ENCODE assay signal across 10 cellular contexts in the genomic region with DNA sequence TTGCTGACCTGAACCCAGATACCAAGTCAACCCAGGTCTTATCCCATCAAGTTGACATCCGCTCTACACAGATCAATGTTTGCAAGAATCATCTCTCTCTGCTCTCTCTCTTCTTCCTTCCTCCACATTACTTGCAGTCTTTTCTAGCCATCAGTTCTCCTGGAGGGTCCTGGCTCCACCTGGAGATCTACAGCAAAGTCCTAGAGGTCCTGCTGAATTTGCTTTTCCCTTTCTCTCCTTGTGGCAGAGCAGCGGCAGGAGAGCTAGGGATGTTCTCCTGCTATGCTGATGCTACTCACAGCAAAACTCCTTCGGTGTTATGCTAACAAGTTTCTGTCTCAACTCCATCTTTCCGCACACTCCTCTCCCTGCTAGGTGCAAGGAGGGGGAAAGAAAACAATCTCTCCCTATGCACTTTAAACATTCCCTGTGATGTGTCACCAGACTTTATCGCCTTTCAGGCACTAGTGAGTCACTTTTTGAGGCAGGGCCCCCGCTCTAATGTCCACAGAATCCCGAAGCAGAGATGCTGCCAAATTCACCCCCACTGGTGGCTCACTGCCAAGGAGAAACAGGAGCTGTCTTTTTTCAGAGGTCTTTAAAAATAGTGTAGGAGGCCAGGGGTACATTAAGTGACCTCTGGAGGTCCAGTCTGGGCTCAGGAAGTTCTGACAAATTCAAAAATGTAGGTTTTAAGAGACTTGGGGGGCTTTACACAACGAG.
A peak's percentile ranks its signal among the peaks of the same experiment; 100 is the strongest.
DNase-seq lines count a peak whose midpoint lies in the region; ATAC-seq lines count a peak whose summit lies in the region.
"Had no signal": no experiment of that assay in that cellular context is flagged by ENCODE, and none has a peak within 500 bp of the region (broad histone marks: within the 10 kb centered on the region; RNA-seq: fewer than 3 reads in every experiment).

No MANE protein-coding gene starts in this region.

- no peak overlapping the region for H3K4me3 ChIP-seq in aorta (ENCODE audit: low read length in 2 of 2)
- H3K4me3 ChIP-seq: BLaER1 treated with 17β-estradiol and CSF1 and Interleukin-3, amounts not matched to agents 10 nM and 100 nM had no signal

- H3K27ac ChIP-seq in aorta (ENCODE audit: low read depth in 1 of 2, low read length in 2 of 2): peak overlapping the region; percentile 84 to 99
- H3K27ac ChIP-seq: BLaER1 treated with 17β-estradiol and CSF1 and Interleukin-3, amounts not matched to agents 10 nM and 100 nM had no signal

- WGBS in aorta, 2 donors: 15 to 19% methylated on average over 8 of the region's 8 CpGs

- no peaks in the 10 kb centered on the region for H3K27me3 ChIP-seq in aorta (ENCODE audit: control insufficient read depth in 1 of 2, insufficient read depth in 2 of 2, low read length in 1 of 2)
- H3K27me3 ChIP-seq: BLaER1 treated with 17β-estradiol and CSF1 and Interleukin-3, amounts not matched to agents 10 nM and 100 nM had no signal

- H3K4me1 ChIP-seq in aorta (ENCODE audit: control insufficient read depth in 1 of 2, insufficient read depth in 2 of 2, low read length in 2 of 2): peaks cover 3 to 14% of the 10 kb centered on the region in 2 donors

- no peaks in the 10 kb centered on the region for H3K36me3 ChIP-seq in aorta (ENCODE audit: control insufficient read depth in 1 of 2, insufficient read depth in 2 of 2, low read length in 1 of 2)
- H3K36me3 ChIP-seq: BLaER1 treated with 17β-estradiol and CSF1 and Interleukin-3, amounts not matched to agents 10 nM and 100 nM had no signal

- peak; percentile 65 for ATAC-seq in aorta (ENCODE audit: low FRiP score)
- no peak for ATAC-seq in GM21529 (IDR thresholded peaks at IDR 0.05; ENCODE audit: unreplicated experiment)

- intact Hi-C loops in aorta (cut with DNase I): loop anchor here (5.0 kb wide), 2 partner anchors 64 to 84 kb away; partner anchors contain the start of gene FAM50B (in 1 of the 2)

- H3K9me3 ChIP-seq in aorta (ENCODE audit: control insufficient read depth, low read length): no peaks in the 10 kb centered on the region

- DNase-seq in NCI-H2196 (lab: John Stamatoyannopoulos, UW; ENCODE audit: unreplicated experiment): peak; percentile 16
- DNase-seq in NCI-H2196 treated with DMSO at 0.1 percent for 48 hours (lab: John Stamatoyannopoulos, UW; ENCODE audit: unreplicated experiment): no peak
- DNase-seq in dedifferentiated amniotic fluid mesenchymal stem cell (ENCODE audit: extremely low spot score): peak; percentile 70
- peak; percentile 62 to 88 for DNase-seq in lung microvascular endothelial cell (ENCODE audit: low read depth in 2 of 2)
- peak; percentile 85 to 94 for DNase-seq in aorta
- DNase-seq in activated CD8-positive, alpha-beta memory T cell treated with anti-CD3 and anti-CD28 coated beads, Interleukin-2, amount 50 U/mL, for 4 hours: no peak
- no peak for DNase-seq in NCI-H526 treated with DMSO at 0.1 percent for 48 hours (lab: John Stamatoyannopoulos, UW)
- DNase-seq: effector CD8-positive, alpha-beta T cell had no signal

Comparison
In these comparisons a context has a peak if more than half of its experiments do, and no peak if none do; other contexts are left out.
1. DNase-seq: peak in NCI-H2196 (single experiment), dedifferentiated amniotic fluid mesenchymal stem cell (single experiment), lung microvascular endothelial cell (2 of 2) and aorta (2 of 2); none in NCI-H2196 treated with DMSO at 0.1 percent for 48 hours (single experiment), activated CD8-positive, alpha-beta memory T cell treated with anti-CD3 and anti-CD28 coated beads, Interleukin-2, amount 50 U/mL, for 4 hours (single experiment) and NCI-H526 treated with DMSO at 0.1 percent for 48 hours (single experiment).